In the genomic region with DNA sequence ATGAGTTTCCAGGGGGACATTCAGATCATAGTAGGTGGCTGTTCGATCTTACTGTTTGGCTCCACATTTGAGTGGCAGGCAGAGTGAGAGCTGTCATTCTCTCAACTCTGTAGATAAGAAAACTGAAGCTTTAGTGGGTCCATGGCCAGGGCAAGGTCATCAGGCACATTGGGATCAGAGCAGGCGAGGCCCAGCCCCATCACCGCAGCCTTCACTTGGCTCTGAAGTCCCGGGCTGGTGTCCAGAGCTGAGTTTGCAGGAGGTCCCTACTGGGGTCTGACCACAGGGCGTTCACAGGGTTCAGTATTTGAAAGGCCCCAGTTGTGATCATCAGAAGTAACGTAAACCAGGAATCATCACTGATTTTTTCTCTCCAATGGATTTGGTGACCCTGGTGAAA, we compare ENCODE assay signal across 16 cellular contexts.
A peak's percentile ranks its signal among the peaks of the same experiment; 100 is the strongest.
DNase-seq lines count a peak whose midpoint lies in the region; ATAC-seq and TF ChIP-seq lines count a peak whose summit lies in the region.
"Had no signal": no experiment of that assay in that cellular context is flagged by ENCODE, and none has a peak within 500 bp of the region (broad histone marks: within the 10 kb centered on the region; RNA-seq: fewer than 3 reads in every experiment).

No MANE protein-coding gene starts in this region.

- DNase-seq in activated effector memory CD4-positive, alpha-beta T cell treated with anti-CD3 and anti-CD28 coated beads, Interleukin-2, amount 50 U/mL, for 16 hours, result peak; percentile 47
- no peak for DNase-seq in activated effector memory CD4-positive, alpha-beta T cell treated with Interleukin-2 at 50 U/mL for 16 hours
- DNase-seq in left cardiac atrium, result peak; percentile 12
- DNase-seq in left ventricle myocardium inferior, result no peak
- DNase-seq in mesenteric fat pad (ENCODE audit: low spot score), result peak; percentile 62
- DNase-seq in transverse colon, result peak; percentile 0
- no peak for DNase-seq in stimulated activated naive CD4-positive, alpha-beta T cell (lab: John Stamatoyannopoulos, UW)
- no peak for DNase-seq in ovary
- DNase-seq: 8988T, AML-193, DND-41, GDM1, GOT3, H9 had no signal

- ATAC-seq in left cardiac atrium, result no peak

- TF ChIP-seq POLR2A in transverse colon (IDR thresholded peaks at IDR 0.05), result no peak
- no peak for TF ChIP-seq POLR2A in ovary (IDR thresholded peaks at IDR 0.05)

- WGBS in transverse colon (ENCODE audit: low coverage in 1 of 2), 2 donors, result 71 to 83% methylated on average over 1 to 6 of the region's 6 CpGs
- WGBS in ovary, 3 donors, result 66 to 71% (median 70%) methylated on average over 6 of the region's 6 CpGs

- H3K27me3 ChIP-seq in left ventricle myocardium inferior (ENCODE audit: low read depth) (no peaks in the 10 kb centered on the region), transverse colon (no peaks in the 10 kb centered on the region), ovary (no peaks in the 10 kb centered on the region)
- H3K27me3 ChIP-seq: BLaER1 had no signal

- no peak for TF ChIP-seq EP300 in transverse colon (IDR thresholded peaks at IDR 0.05; ENCODE audit: low read depth)
- no peak for TF ChIP-seq EP300 in ovary (IDR thresholded peaks at IDR 0.05)

- no peaks in the 10 kb centered on the region for H3K4me1 ChIP-seq in left ventricle myocardium inferior
- H3K4me1 ChIP-seq in transverse colon, result no peaks in the 10 kb centered on the region
- H3K4me1 ChIP-seq in ovary (ENCODE audit: insufficient read depth), result no peaks in the 10 kb centered on the region
- H3K4me1 ChIP-seq: BLaER1, Caco-2 had no signal

- in situ Hi-C loops in transverse colon (cut with MboI; ENCODE audit: low pct_ligation_motif_present in 1 of 4, low pct_unique_long_range_greater_than_20kb in 1 of 4, low sequenced_read_pairs in 3 of 4), result no loop called here

- H3K27ac ChIP-seq in left ventricle myocardium inferior (replicated peaks), result no peak overlapping the region
- no peak overlapping the region for H3K27ac ChIP-seq in transverse colon
- no peak overlapping the region for H3K27ac ChIP-seq in ovary
- H3K27ac ChIP-seq: BLaER1 had no signal

- H3K36me3 ChIP-seq in left ventricle myocardium inferior (peaks cover 95% of the 10 kb centered on the region), transverse colon (no peaks in the 10 kb centered on the region), ovary (no peaks in the 10 kb centered on the region)

- H3K4me3 ChIP-seq in left ventricle myocardium inferior (no peak overlapping the region), transverse colon (no peak overlapping the region), ovary (no peak overlapping the region)
- H3K4me3 ChIP-seq: BLaER1 had no signal

- H3K9me3 ChIP-seq in left ventricle myocardium inferior (replicated peaks) (no peaks in the 10 kb centered on the region), transverse colon (no peaks in the 10 kb centered on the region), ovary (no peaks in the 10 kb centered on the region)
- H3K9me3 ChIP-seq: BLaER1, Caco-2 had no signal

- TF ChIP-seq CTCF in left ventricle myocardium inferior (IDR thresholded peaks at IDR 0.05; ENCODE audit: borderline replicate concordance) (no peak), transverse colon (IDR thresholded peaks at IDR 0.05) (no peak), ovary (IDR thresholded peaks at IDR 0.05) (no peak)

- intact Hi-C loops in left cardiac atrium (cut with DNase I), result no loop called here
- intact Hi-C loops in left ventricle myocardium inferior (cut with micrococcal nuclease), result no loop called here
- intact Hi-C loops in transverse colon (cut with DNase I; ENCODE audit: low total_unique reads), result no loop called here
- intact Hi-C loops in ovary (cut with DNase I), result no loop called here

Comparison
In these comparisons a context has a peak if more than half of its experiments do, and no peak if none do; other contexts are left out.
1. DNase-seq: peak in activated effector memory CD4-positive, alpha-beta T cell treated with anti-CD3 and anti-CD28 coated beads, Interleukin-2, amount 50 U/mL, for 16 hours (single experiment), left cardiac atrium (single experiment), mesenteric fat pad (single experiment) and transverse colon (single experiment); none in activated effector memory CD4-positive, alpha-beta T cell treated with Interleukin-2 at 50 U/mL for 16 hours (single experiment), left ventricle myocardium inferior (single experiment), stimulated activated naive CD4-positive, alpha-beta T cell (0 of 6) and ovary (0 of 5).